8 cellular contexts compared by ENCODE assay signal in the genomic region with DNA sequence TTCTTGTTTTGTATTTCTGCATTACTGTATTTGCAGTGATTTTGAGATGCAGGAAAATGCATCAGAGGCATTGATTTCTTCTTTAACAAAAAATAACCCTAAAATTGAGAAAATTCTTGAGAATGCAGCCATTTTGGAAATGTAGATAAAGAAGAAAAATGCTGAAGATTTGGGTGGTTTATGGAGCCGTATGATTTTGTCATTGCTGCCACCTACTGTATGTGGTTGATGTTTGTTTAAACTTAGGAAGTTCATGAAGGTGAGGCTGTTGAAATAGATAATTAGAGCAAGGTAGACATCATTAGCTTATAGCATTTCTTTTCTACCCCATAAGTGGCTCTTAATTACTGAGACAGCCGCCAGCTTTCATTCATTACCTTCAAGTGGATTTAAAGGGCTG.
DNase-seq lines count a peak whose midpoint lies in the region; ATAC-seq lines count a peak whose summit lies in the region.

No MANE protein-coding gene starts in this region.

- CTCF ChIA-PET in activated CD4-positive, alpha-beta T cell treated with anti-CD3 and anti-CD28 coated beads, Interleukin-2, amount 10 ng/mL, durations not matched to agents 7 days and 5 days (lab: Charles Lee) = interaction anchor here (0.6 to 1.8 kb wide), 10 partner anchors 15 to 281 kb away, joined by 3 to 7 read pairs (median 4); a partner anchor contains a TSS

- no peaks in the 10 kb centered on the region for H3K9me3 Mint-ChIP-seq in activated CD4-positive, alpha-beta T cell treated with anti-CD3 and anti-CD28 coated beads, Interleukin-2, amount 10 ng/mL, durations not matched to agents 7 days and 5 days

- peak; percentile 40 for DNase-seq in activated CD4-positive, alpha-beta T cell treated with anti-CD3 and anti-CD28 coated beads, Interleukin-2, amount 10 ng/mL, durations not matched to agents 7 days and 5 days
- DNase-seq in activated CD4-positive, alpha-beta T cell treated with anti-CD3 and anti-CD28 coated beads, Interleukin-2, amount 50 U/mL, for 48 hours = no peak
- DNase-seq in NCI-H1436 treated with DMSO at 0.1 percent for 48 hours (lab: John Stamatoyannopoulos, UW) = peak; percentile 48
- peak; percentile 51 for DNase-seq in astrocyte of the hippocampus (ENCODE audit: low read depth, low spot score)
- DNase-seq in midbrain (lab: John Stamatoyannopoulos, UW) = peak; percentile 38
- DNase-seq in activated T-cell treated with anti-CD3 and anti-CD28 coated beads, Interleukin-2, amount 50 U/mL, for 48 hours = no peak
- no peak for DNase-seq in activated CD4-positive, CD25-positive, alpha-beta regulatory T cell treated with anti-CD3 and anti-CD28 coated beads, Interleukin-2, amount 50 U/mL, for 72 hours

- H3K4me3 Mint-ChIP-seq in activated CD4-positive, alpha-beta T cell treated with anti-CD3 and anti-CD28 coated beads, Interleukin-2, amount 10 ng/mL, durations not matched to agents 7 days and 5 days = no peak overlapping the region

- H3K36me3 Mint-ChIP-seq in activated CD4-positive, alpha-beta T cell treated with anti-CD3 and anti-CD28 coated beads, Interleukin-2, amount 10 ng/mL, durations not matched to agents 7 days and 5 days (ENCODE audit: low read depth) = peaks cover 8% of the 10 kb centered on the region

- no peak for ATAC-seq in HG03175 (IDR thresholded peaks at IDR 0.05; ENCODE audit: unreplicated experiment)

- no peak overlapping the region for H3K27ac Mint-ChIP-seq in activated CD4-positive, alpha-beta T cell treated with anti-CD3 and anti-CD28 coated beads, Interleukin-2, amount 10 ng/mL, durations not matched to agents 7 days and 5 days

- H3K27me3 Mint-ChIP-seq in activated CD4-positive, alpha-beta T cell treated with anti-CD3 and anti-CD28 coated beads, Interleukin-2, amount 10 ng/mL, durations not matched to agents 7 days and 5 days = no peaks in the 10 kb centered on the region

- POLR2A ChIA-PET in activated CD4-positive, alpha-beta T cell treated with anti-CD3 and anti-CD28 coated beads, Interleukin-2, amount 10 ng/mL, durations not matched to agents 7 days and 5 days (lab: Charles Lee) = no interaction called here

- H3K4me1 Mint-ChIP-seq in activated CD4-positive, alpha-beta T cell treated with anti-CD3 and anti-CD28 coated beads, Interleukin-2, amount 10 ng/mL, durations not matched to agents 7 days and 5 days = peaks cover 37% of the 10 kb centered on the region

Comparison
In these comparisons a context has a peak if more than half of its experiments do, and no peak if none do; other contexts are left out.
1. DNase-seq: peak in activated CD4-positive, alpha-beta T cell treated with anti-CD3 and anti-CD28 coated beads, Interleukin-2, amount 10 ng/mL, durations not matched to agents 7 days and 5 days (single experiment), NCI-H1436 treated with DMSO at 0.1 percent for 48 hours (single experiment), astrocyte of the hippocampus (single experiment) and midbrain (single experiment); none in activated CD4-positive, alpha-beta T cell treated with anti-CD3 and anti-CD28 coated beads, Interleukin-2, amount 50 U/mL, for 48 hours (0 of 2), activated T-cell treated with anti-CD3 and anti-CD28 coated beads, Interleukin-2, amount 50 U/mL, for 48 hours (0 of 2) and activated CD4-positive, CD25-positive, alpha-beta regulatory T cell treated with anti-CD3 and anti-CD28 coated beads, Interleukin-2, amount 50 U/mL, for 72 hours (single experiment).